12 cellular contexts compared by ENCODE assay signal in genomic region chr18:55501594-55502345, GRCh38.
DNase-seq lines count a peak whose midpoint lies in the region; ATAC-seq and TF ChIP-seq lines count a peak whose summit lies in the region.
"Had no signal": no experiment of that assay in that cellular context is flagged by ENCODE, and none has a peak within 500 bp of the region (broad histone marks: within the 10 kb centered on the region; RNA-seq: fewer than 3 reads in every experiment).

No MANE protein-coding gene starts in this region.

- peak overlapping the region; percentile 33 for H3K4me3 Mint-ChIP-seq in WTC11
- H3K4me3 Mint-ChIP-seq: activated CD4-positive, alpha-beta T cell treated with anti-CD3 and anti-CD28 coated beads, Interleukin-2, amount 10 ng/mL, durations not matched to agents 7 days and 5 days had no signal

- no peaks in the 10 kb centered on the region for H3K36me3 ChIP-seq in thyroid gland
- H3K36me3 ChIP-seq in adrenal gland (replicated peaks in 1 of 2), result no peaks in the 10 kb centered on the region

- no peaks in the 10 kb centered on the region for H3K9me3 Mint-ChIP-seq in WTC11
- H3K9me3 Mint-ChIP-seq: activated CD4-positive, alpha-beta T cell treated with anti-CD3 and anti-CD28 coated beads, Interleukin-2, amount 10 ng/mL, durations not matched to agents 7 days and 5 days had no signal

- TF ChIP-seq CTCF in WTC11 (IDR thresholded peaks at IDR 0.05), result no peak
- TF ChIP-seq CTCF in thyroid gland (IDR thresholded peaks at IDR 0.05), result no peak
- TF ChIP-seq CTCF in adrenal gland (IDR thresholded peaks at IDR 0.05), result no peak

- H3K4me1 ChIP-seq in thyroid gland (peaks cover 10 to 21% of the 10 kb centered on the region in 2 donors), adrenal gland (replicated peaks in 1 of 2) (peaks cover 0 to 13% of the 10 kb centered on the region in 2 donors)

- no peaks in the 10 kb centered on the region for H3K27me3 Mint-ChIP-seq in WTC11 (ENCODE audit: low read depth)
- H3K27me3 Mint-ChIP-seq: activated CD4-positive, alpha-beta T cell treated with anti-CD3 and anti-CD28 coated beads, Interleukin-2, amount 10 ng/mL, durations not matched to agents 7 days and 5 days had no signal

- peak overlapping the region; percentile 99 for H3K27ac Mint-ChIP-seq in WTC11
- H3K27ac Mint-ChIP-seq: activated CD4-positive, alpha-beta T cell treated with anti-CD3 and anti-CD28 coated beads, Interleukin-2, amount 10 ng/mL, durations not matched to agents 7 days and 5 days had no signal

- intact Hi-C loops in thyroid gland (cut with DNase I), result no loop called here
- intact Hi-C loops in adrenal gland (cut with DNase I), result no loop called here

- no peak for TF ChIP-seq POLR2A in thyroid gland (IDR thresholded peaks at IDR 0.05)
- no peak for TF ChIP-seq POLR2A in adrenal gland (IDR thresholded peaks at IDR 0.05)

- H3K27ac ChIP-seq in thyroid gland, result peak overlapping the region in 2 of 3 donors; percentile 14 to 21
- H3K27ac ChIP-seq in adrenal gland, result no peak overlapping the region

- DNase-seq in WTC11 (ENCODE audit: low spot score) (no peak), kidney glomerular epithelial cell (lab: John Stamatoyannopoulos, UW) (peak; percentile 45), thyroid gland (no peak), adrenal gland (no peak), NCI-H2081 (lab: John Stamatoyannopoulos, UW) (no peak)
- DNase-seq: activated CD4-positive, alpha-beta T cell treated with anti-CD3 and anti-CD28 coated beads, Interleukin-2, amount 10 ng/mL, durations not matched to agents 7 days and 5 days; activated gamma-delta T cell; NCI-H1092; NCI-H748 treated with DMSO at 0.1 percent for 48 hours had no signal

- no peaks in the 10 kb centered on the region for H3K36me3 Mint-ChIP-seq in WTC11

- peaks cover 80% of the 10 kb centered on the region for H3K4me1 Mint-ChIP-seq in WTC11

- 67 to 81% methylated on average over 4 of the region's 4 CpGs for whole genome bisulfite sequencing in thyroid gland, 2 donors
- WGBS in adrenal gland, 4 donors, result 64 to 81% (median 76%) methylated on average over 4 of the region's 4 CpGs

- POLR2A ChIA-PET in WTC11 (lab: Charles Lee), result interaction anchor here (0.6 kb wide), 1 partner anchor 238 kb away, joined by 3 read pairs; no protein-coding TSS in a partner anchor

- H3K4me3 ChIP-seq in thyroid gland (replicated peaks in 1 of 3), result no peak overlapping the region
- no peak overlapping the region for H3K4me3 ChIP-seq in adrenal gland
- H3K4me3 ChIP-seq: coronary artery had no signal

- CTCF ChIA-PET in WTC11 (lab: Charles Lee), result no interaction called here

- no peaks in the 10 kb centered on the region for H3K9me3 ChIP-seq in thyroid gland
- H3K9me3 ChIP-seq in adrenal gland (replicated peaks in 1 of 3), result no peaks in the 10 kb centered on the region

- ATAC-seq in HG02885 (IDR thresholded peaks at IDR 0.05; ENCODE audit: poor library complexity, unreplicated experiment) (peak; percentile 44), WTC11 (peak; percentile 67), HG02588 (IDR thresholded peaks at IDR 0.05; ENCODE audit: unreplicated experiment) (no peak)

- no peaks in the 10 kb centered on the region for H3K27me3 ChIP-seq in thyroid gland
- H3K27me3 ChIP-seq in adrenal gland, result no peaks in the 10 kb centered on the region

TF ChIP-seq in WTC11, 78 proteins besides CTCF, POLR2A, EP300 and RAD21:
- TF ChIP-seq CREB1 (CRISPR knock-in tag; IDR thresholded peaks at IDR 0.05) (no peak), E2F5 (CRISPR knock-in tag; IDR thresholded peaks at IDR 0.05) (no peak), ZBTB21 (CRISPR knock-in tag; IDR thresholded peaks at IDR 0.05; ENCODE audit: borderline replicate concordance) (no peak), RELA (CRISPR knock-in tag; IDR thresholded peaks at IDR 0.05; ENCODE audit: borderline replicate concordance) (no peak), TEAD1 (CRISPR knock-in tag; IDR thresholded peaks at IDR 0.05) (no peak), HMGA2 (CRISPR knock-in tag; IDR thresholded peaks at IDR 0.05) (no peak), FOXK1 (CRISPR knock-in tag; IDR thresholded peaks at IDR 0.05) (no peak), ZNF425 (CRISPR knock-in tag; conservative IDR thresholded peaks at IDR 0.05) (no peak), GABPB1 (CRISPR knock-in tag; IDR thresholded peaks at IDR 0.05) (no peak), SOX15 (CRISPR knock-in tag; IDR thresholded peaks at IDR 0.05) (no peak)

Comparison
In these comparisons a context has a peak if more than half of its experiments do, and no peak if none do; other contexts are left out.
1. H3K27ac ChIP-seq: peak in thyroid gland (2 of 3); none in adrenal gland (0 of 5).